24 cellular contexts compared by ENCODE assay signal in genomic region chr5:109486200-109486804, GRCh38.
"Had no signal": no experiment of that assay in that cellular context is flagged by ENCODE, and none has a peak within 500 bp of the region (broad histone marks: within the 10 kb centered on the region; RNA-seq: fewer than 3 reads in every experiment).

No MANE protein-coding gene starts in this region.

- H3K27me3 Mint-ChIP-seq: activated naive CD4-positive, alpha-beta T cell treated with anti-CD3 and anti-CD28 coated beads, Interleukin-2, amount 10 ng/mL, durations not matched to agents 7 days and 5 days; progenitor cell of endocrine pancreas had no signal

- H3K36me3 ChIP-seq: esophagus muscularis mucosa, tibial nerve, vagina had no signal

- H3K9me3 ChIP-seq: esophagus muscularis mucosa, tibial nerve, vagina had no signal

- H3K9me3 Mint-ChIP-seq: activated CD4-positive, alpha-beta T cell treated with anti-CD3 and anti-CD28 coated beads, Interleukin-2, amount 10 ng/mL, durations not matched to agents 7 days and 5 days; activated naive CD8-positive, alpha-beta T cell treated with anti-CD3 and anti-CD28 coated beads, Interleukin-2, amount 50 U/mL, for 24 hours; activated T-cell treated with anti-CD3 and anti-CD28 coated beads, Interleukin-2, amount 50 U/mL, for 24 hours; activated T-helper 2 cell treated with anti-CD3 and anti-CD28 coated beads, Interferon-gamma antibody, Interleukin-2, Interleukin-4, amounts not matched to agents 10 μg/mL and 5 μg/mL and 100 μg/mL, durations not matched to agents 14 hours and 24 hours and 36 hours; dendritic cell treated with granulocyte-macrophage colony-stimulating factor and Interleukin-4, amounts not matched to agents 40 ng/mL and 50 ng/mL, for 4 days; stimulated activated naive CD8-positive, alpha-beta T cell treated with anti-CD3 and anti-CD28 coated beads, Interleukin-15, Interleukin-2, amounts not matched to agents 100 ng/mL and 50 ng/mL, for 24 hours; T-helper 1 cell treated with Interleukin-12 subunit alpha and Interleukin-12 subunit beta and Interleukin-4 antibody, amounts not matched to agents 30 μg/mL and 1 μg/mL, for 36 hours had no signal

- DNase-seq: activated CD4-positive, alpha-beta T cell treated with anti-CD3 and anti-CD28 coated beads, Interleukin-2, amount 10 ng/mL, durations not matched to agents 7 days and 5 days; activated CD8-positive, alpha-beta T cell treated with anti-CD3 and anti-CD28 coated beads, Interleukin-2, amount 10 ng/mL, durations not matched to agents 7 days and 5 days; activated naive CD4-positive, alpha-beta T cell treated with anti-CD3 and anti-CD28 coated beads, Interleukin-2, amount 10 ng/mL, durations not matched to agents 7 days and 5 days; activated naive CD8-positive, alpha-beta T cell treated with anti-CD3 and anti-CD28 coated beads, Interleukin-2, amount 50 U/mL, for 24 hours; activated T-cell treated with anti-CD3 and anti-CD28 coated beads, Interleukin-2, amount 50 U/mL, for 24 hours; anterior cingulate cortex; effector CD8-positive, alpha-beta T cell; foreskin fibroblast; glutamatergic neuron; hypothalamus; islet precursor cell; mammary epithelial cell; midbrain; nephron progenitor cell; occipital lobe had no signal

- H3K36me3 Mint-ChIP-seq: activated naive CD4-positive, alpha-beta T cell treated with anti-CD3 and anti-CD28 coated beads, Interleukin-2, amount 10 ng/mL, durations not matched to agents 7 days and 5 days had no signal

- ATAC-seq: activated CD4-positive, CD25-positive, alpha-beta regulatory T cell treated with anti-CD3 and anti-CD28 coated beads, Interleukin-2, amount 50 U/mL, for 24 hours; activated CD8-positive, alpha-beta T cell treated with anti-CD3 and anti-CD28 coated beads, Interleukin-2, amount 10 ng/mL, durations not matched to agents 7 days and 5 days; activated naive CD8-positive, alpha-beta T cell treated with anti-CD3 and anti-CD28 coated beads, Interleukin-2, amount 50 U/mL, for 24 hours had no signal

- H3K27ac Mint-ChIP-seq: activated CD4-positive, alpha-beta T cell treated with anti-CD3 and anti-CD28 coated beads, Interleukin-2, amount 10 ng/mL, durations not matched to agents 7 days and 5 days; activated CD8-positive, alpha-beta T cell treated with anti-CD3 and anti-CD28 coated beads, Interleukin-2, amount 10 ng/mL, durations not matched to agents 7 days and 5 days; activated naive CD4-positive, alpha-beta T cell treated with anti-CD3 and anti-CD28 coated beads, Interleukin-2, amount 10 ng/mL, durations not matched to agents 7 days and 5 days; activated naive CD8-positive, alpha-beta T cell treated with anti-CD3 and anti-CD28 coated beads, Interleukin-2, amount 50 U/mL, for 24 hours; activated T-cell treated with anti-CD3 and anti-CD28 coated beads, Interleukin-2, amount 50 U/mL, for 24 hours; activated T-helper 2 cell treated with anti-CD3 and anti-CD28 coated beads, Interferon-gamma antibody, Interleukin-2, Interleukin-4, amounts not matched to agents 10 μg/mL and 5 μg/mL and 100 μg/mL, durations not matched to agents 14 hours and 24 hours and 36 hours; dendritic cell treated with granulocyte-macrophage colony-stimulating factor and Interleukin-4, amounts not matched to agents 40 ng/mL and 50 ng/mL, for 4 days; nephron progenitor cell; stimulated activated naive CD8-positive, alpha-beta T cell treated with anti-CD3 and anti-CD28 coated beads, Interleukin-15, Interleukin-2, amounts not matched to agents 100 ng/mL and 50 ng/mL, for 24 hours; T-helper 1 cell treated with Interleukin-12 subunit alpha and Interleukin-12 subunit beta and Interleukin-4 antibody, amounts not matched to agents 30 μg/mL and 1 μg/mL, for 36 hours had no signal

- H3K4me3 Mint-ChIP-seq: activated CD4-positive, alpha-beta T cell treated with anti-CD3 and anti-CD28 coated beads, Interleukin-2, amount 10 ng/mL, durations not matched to agents 7 days and 5 days; activated CD8-positive, alpha-beta T cell treated with anti-CD3 and anti-CD28 coated beads, Interleukin-2, amount 10 ng/mL, durations not matched to agents 7 days and 5 days; activated naive CD4-positive, alpha-beta T cell treated with anti-CD3 and anti-CD28 coated beads, Interleukin-2, amount 10 ng/mL, durations not matched to agents 7 days and 5 days; activated naive CD8-positive, alpha-beta T cell treated with anti-CD3 and anti-CD28 coated beads, Interleukin-2, amount 50 U/mL, for 24 hours; activated T-cell treated with anti-CD3 and anti-CD28 coated beads, Interleukin-2, amount 50 U/mL, for 24 hours; dendritic cell treated with granulocyte-macrophage colony-stimulating factor and Interleukin-4, amounts not matched to agents 40 ng/mL and 50 ng/mL, for 4 days; nephron progenitor cell; stimulated activated naive CD8-positive, alpha-beta T cell treated with anti-CD3 and anti-CD28 coated beads, Interleukin-15, Interleukin-2, amounts not matched to agents 100 ng/mL and 50 ng/mL, for 24 hours; T-helper 1 cell treated with Interleukin-12 subunit alpha and Interleukin-12 subunit beta and Interleukin-4 antibody, amounts not matched to agents 30 μg/mL and 1 μg/mL, for 36 hours had no signal

- H3K4me1 Mint-ChIP-seq: activated CD4-positive, alpha-beta T cell treated with anti-CD3 and anti-CD28 coated beads, Interleukin-2, amount 10 ng/mL, durations not matched to agents 7 days and 5 days; activated naive CD4-positive, alpha-beta T cell treated with anti-CD3 and anti-CD28 coated beads, Interleukin-2, amount 10 ng/mL, durations not matched to agents 7 days and 5 days; activated naive CD8-positive, alpha-beta T cell treated with anti-CD3 and anti-CD28 coated beads, Interleukin-2, amount 50 U/mL, for 24 hours had no signal

- H3K27ac ChIP-seq: esophagus muscularis mucosa, tibial nerve, vagina had no signal

- H3K27me3 ChIP-seq: esophagus muscularis mucosa, tibial nerve, vagina had no signal

- H3K4me3 ChIP-seq: esophagus muscularis mucosa, tibial nerve, vagina had no signal
